In the genomic region with DNA sequence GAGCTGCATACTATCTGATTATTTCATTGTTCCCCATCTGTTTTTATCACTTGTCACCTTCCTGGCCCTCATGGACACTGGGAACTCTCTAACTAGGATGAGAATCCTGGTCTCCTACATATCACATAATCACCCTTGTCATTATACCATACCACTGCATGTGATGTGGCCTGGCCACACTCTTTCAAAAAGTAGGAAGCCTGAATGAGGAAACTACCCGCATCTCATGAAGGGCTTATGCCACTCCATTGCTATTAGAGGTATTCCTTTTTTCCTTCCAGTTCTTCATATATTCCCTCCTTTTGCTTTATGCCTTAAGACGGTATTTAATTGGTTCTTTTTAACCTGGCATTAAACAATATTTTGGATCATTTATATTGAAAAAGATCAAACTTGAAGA, we compare ENCODE assay signal across 1 cellular context.
TF ChIP-seq lines count a peak whose summit lies in the region.

No MANE protein-coding gene starts in this region.

TF ChIP-seq in A549, 52 proteins besides CTCF, POLR2A, EP300 and RAD21:
- TF ChIP-seq FOXS1 (CRISPR knock-in tag; IDR thresholded peaks at IDR 0.05) (no peak), JUNB (IDR thresholded peaks at IDR 0.05) (no peak), TP53 (CRISPR knock-in tag; IDR thresholded peaks at IDR 0.05) (no peak), NPAS2 (CRISPR knock-in tag; IDR thresholded peaks at IDR 0.05; ENCODE audit: borderline replicate concordance) (no peak), JUN (IDR thresholded peaks at IDR 0.05) (no peak), KDM5A (IDR thresholded peaks at IDR 0.05) (no peak), HOXA7 (CRISPR knock-in tag; IDR thresholded peaks at IDR 0.05) (no peak), MYC (IDR thresholded peaks at IDR 0.05; ENCODE audit: borderline replicate concordance, low read length) (no peak), RNF2 (IDR thresholded peaks at IDR 0.05; ENCODE audit: borderline replicate concordance, low read depth) (no peak), ESRRA (IDR thresholded peaks at IDR 0.05; ENCODE audit: borderline replicate concordance, low read length) (no peak), BHLHE40 (IDR thresholded peaks at IDR 0.05; ENCODE audit: low read depth, low read length) (no peak), PHF8 (IDR thresholded peaks at IDR 0.05; ENCODE audit: borderline replicate concordance, low read depth) (no peak), ZFP36 (IDR thresholded peaks at IDR 0.05; ENCODE audit: borderline replicate concordance, partially characterized antibody) (no peak), ZNF302 (CRISPR knock-in tag; IDR thresholded peaks at IDR 0.05) (no peak), CBX8 (IDR thresholded peaks at IDR 0.05) (no peak), TFCP2L1 (CRISPR knock-in tag; IDR thresholded peaks at IDR 0.05) (no peak)
- TF ChIP-seq, protein P1, sequence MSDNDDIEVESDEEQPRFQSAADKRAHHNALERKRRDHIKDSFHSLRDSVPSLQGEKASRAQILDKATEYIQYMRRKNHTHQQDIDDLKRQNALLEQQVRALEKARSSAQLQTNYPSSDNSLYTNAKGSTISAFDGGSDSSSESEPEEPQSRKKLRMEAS (IDR thresholded peaks at IDR 0.05), result no peak
- TF ChIP-seq, protein P2, sequence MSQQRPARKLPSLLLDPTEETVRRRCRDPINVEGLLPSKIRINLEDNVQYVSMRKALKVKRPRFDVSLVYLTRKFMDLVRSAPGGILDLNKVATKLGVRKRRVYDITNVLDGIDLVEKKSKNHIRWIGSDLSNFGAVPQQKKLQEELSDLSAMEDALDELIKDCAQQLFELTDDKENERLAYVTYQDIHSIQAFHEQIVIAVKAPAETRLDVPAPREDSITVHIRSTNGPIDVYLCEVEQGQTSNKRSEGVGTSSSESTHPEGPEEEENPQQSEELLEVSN (IDR thresholded peaks at IDR 0.05; ENCODE audit: borderline replicate concordance, low read depth), result no peak
- TF ChIP-seq, protein P3, sequence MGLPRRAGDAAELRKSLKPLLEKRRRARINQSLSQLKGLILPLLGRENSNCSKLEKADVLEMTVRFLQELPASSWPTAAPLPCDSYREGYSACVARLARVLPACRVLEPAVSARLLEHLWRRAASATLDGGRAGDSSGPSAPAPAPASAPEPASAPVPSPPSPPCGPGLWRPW (IDR thresholded peaks at IDR 0.05), result no peak
- TF ChIP-seq, protein P4, sequence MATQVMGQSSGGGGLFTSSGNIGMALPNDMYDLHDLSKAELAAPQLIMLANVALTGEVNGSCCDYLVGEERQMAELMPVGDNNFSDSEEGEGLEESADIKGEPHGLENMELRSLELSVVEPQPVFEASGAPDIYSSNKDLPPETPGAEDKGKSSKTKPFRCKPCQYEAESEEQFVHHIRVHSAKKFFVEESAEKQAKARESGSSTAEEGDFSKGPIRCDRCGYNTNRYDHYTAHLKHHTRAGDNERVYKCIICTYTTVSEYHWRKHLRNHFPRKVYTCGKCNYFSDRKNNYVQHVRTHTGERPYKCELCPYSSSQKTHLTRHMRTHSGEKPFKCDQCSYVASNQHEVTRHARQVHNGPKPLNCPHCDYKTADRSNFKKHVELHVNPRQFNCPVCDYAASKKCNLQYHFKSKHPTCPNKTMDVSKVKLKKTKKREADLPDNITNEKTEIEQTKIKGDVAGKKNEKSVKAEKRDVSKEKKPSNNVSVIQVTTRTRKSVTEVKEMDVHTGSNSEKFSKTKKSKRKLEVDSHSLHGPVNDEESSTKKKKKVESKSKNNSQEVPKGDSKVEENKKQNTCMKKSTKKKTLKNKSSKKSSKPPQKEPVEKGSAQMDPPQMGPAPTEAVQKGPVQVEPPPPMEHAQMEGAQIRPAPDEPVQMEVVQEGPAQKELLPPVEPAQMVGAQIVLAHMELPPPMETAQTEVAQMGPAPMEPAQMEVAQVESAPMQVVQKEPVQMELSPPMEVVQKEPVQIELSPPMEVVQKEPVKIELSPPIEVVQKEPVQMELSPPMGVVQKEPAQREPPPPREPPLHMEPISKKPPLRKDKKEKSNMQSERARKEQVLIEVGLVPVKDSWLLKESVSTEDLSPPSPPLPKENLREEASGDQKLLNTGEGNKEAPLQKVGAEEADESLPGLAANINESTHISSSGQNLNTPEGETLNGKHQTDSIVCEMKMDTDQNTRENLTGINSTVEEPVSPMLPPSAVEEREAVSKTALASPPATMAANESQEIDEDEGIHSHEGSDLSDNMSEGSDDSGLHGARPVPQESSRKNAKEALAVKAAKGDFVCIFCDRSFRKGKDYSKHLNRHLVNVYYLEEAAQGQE (IDR thresholded peaks at IDR 0.05), result no peak
